In the genomic region with DNA sequence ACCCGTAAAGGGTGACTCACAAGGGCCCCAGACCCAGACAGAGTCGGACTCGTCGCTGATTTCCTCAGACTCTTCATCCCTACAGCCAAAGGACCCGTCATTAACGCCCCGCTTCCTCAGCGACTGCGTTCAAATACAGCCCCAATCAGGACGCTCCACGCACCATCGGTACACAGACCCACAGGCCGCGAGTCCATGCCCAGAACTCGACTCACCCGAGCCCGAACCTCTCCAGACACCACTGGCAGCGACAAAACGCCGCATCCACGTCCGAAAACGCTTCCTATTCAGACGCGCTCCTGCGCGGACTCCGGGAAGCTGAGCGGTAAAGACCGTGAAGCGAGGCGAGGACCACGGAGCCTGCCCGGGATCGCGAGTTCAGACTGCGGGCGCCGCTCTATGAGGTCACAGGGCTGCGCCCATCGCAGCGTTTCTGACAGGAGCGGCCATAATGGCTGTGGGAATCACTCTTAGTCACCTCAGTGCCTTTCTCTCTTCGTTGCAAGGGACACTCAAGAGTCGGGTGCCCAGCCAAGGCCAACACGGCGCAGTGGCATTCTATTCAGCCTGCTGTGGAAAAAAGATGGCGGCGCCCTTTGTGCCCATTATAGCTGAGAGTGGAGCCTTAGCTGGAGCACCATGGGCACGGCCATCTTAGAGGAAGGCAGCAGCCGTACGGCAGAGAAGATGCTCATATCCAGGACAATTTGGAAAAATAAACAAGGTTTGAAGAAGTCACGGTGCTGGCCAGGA, we compare ENCODE assay signal across 8 cellular contexts. TPM values are rescaled to one million over a fixed set of nuclear protein-coding genes. Genes with fewer than 3 reads are reported as not detected.
DNase-seq lines count a peak whose midpoint lies in the region; ATAC-seq and TF ChIP-seq lines count a peak whose summit lies in the region.

A gene (minus strand): TSS at position 353 of the 753 bp plus-strand sequence. CDS start 2,634 bp downstream, outside the sequence.

- H3K79me2 ChIP-seq in OCI-LY3 (ENCODE audit: low read length): peaks cover 21% of the 10 kb centered on the region

- peak within 1 kb of the TSS; percentile 96 for H2AFZ ChIP-seq in OCI-LY3 (ENCODE audit: low read depth, low read length)

- H3K4me3 ChIP-seq in OCI-LY3 (ENCODE audit: low read length): peak within 1 kb of the TSS; percentile 91
- H3K4me3 ChIP-seq in epithelial cell of proximal tubule (ENCODE audit: low read depth, low read length): peak within 1 kb of the TSS; percentile 77

- peak within 1 kb of the TSS; percentile 65 for H3K4me2 ChIP-seq in OCI-LY3 (ENCODE audit: low read length)

- no peak for TF ChIP-seq CTCF in OCI-LY3 (IDR thresholded peaks at IDR 0.05; ENCODE audit: low read depth, low read length)
- no peak for TF ChIP-seq CTCF in epithelial cell of proximal tubule (conservative IDR thresholded peaks at IDR 0.05; ENCODE audit: low read depth, low read length)

- DNase-seq in D341Med (ENCODE audit: low spot score) (peak; percentile 92), HUDEP-2 (lab: John Stamatoyannopoulos, UW; ENCODE audit: unreplicated experiment in 76 of 76) (peak in 74 of 76 experiments; percentile 10 to 95 (median 72)), epithelial cell of proximal tubule (ENCODE audit: low read depth) (peak; percentile 52), mucosa of gallbladder (ENCODE audit: low spot score) (peak; percentile 89)
- DNase-seq in activated T-cell treated with anti-CD3 and anti-CD28 coated beads, Interleukin-2, amount 50 U/mL, for 1 hour: peak; percentile 90
- DNase-seq in stimulated activated CD8-positive, alpha-beta memory T cell treated with anti-CD3 and anti-CD28 coated beads, Interleukin-4, amount 100 ng/mL, for 1 hour (ENCODE audit: low read depth in 2 of 2, low spot score in 1 of 2): peak; percentile 71 to 72

- H3K9ac ChIP-seq in OCI-LY3 (ENCODE audit: low read length): peak within 1 kb of the TSS; percentile 92

- no peaks in the 10 kb centered on the region for H3K27me3 ChIP-seq in OCI-LY3 (ENCODE audit: low read depth, low read length)

- peak within 1 kb of the TSS; percentile 71 for H3K27ac ChIP-seq in OCI-LY3 (ENCODE audit: low read length)

- peaks cover 11% of the 10 kb centered on the region for H3K4me1 ChIP-seq in OCI-LY3 (ENCODE audit: low read length)

- H3K36me3 ChIP-seq in OCI-LY3 (replicated peaks; ENCODE audit: low read depth, low read length): peaks cover 62% of the 10 kb centered on the region

- ATAC-seq in GM21390 (IDR thresholded peaks at IDR 0.05; ENCODE audit: unreplicated experiment): peak; percentile 88

- H3K9me3 ChIP-seq in OCI-LY3 (ENCODE audit: insufficient read depth, low read length): peaks cover 37% of the 10 kb centered on the region

- no peaks in the 10 kb centered on the region for H4K20me1 ChIP-seq in OCI-LY3 (ENCODE audit: insufficient read depth, low read length)

RNA-seq across cellular contexts. Expression of the gene that starts here (rescaled TPM):
- total RNA-seq in epithelial cell of proximal tubule (2.5 and 5.3 TPM in 2 replicates), mucosa of gallbladder (8.7 TPM)

Comparison
In these comparisons a context has a peak if more than half of its experiments do, and no peak if none do; other contexts are left out.
1. Peak in every context shown above with its lines: DNase-seq, ATAC-seq, H3K4me3 ChIP-seq and H3K27ac ChIP-seq.